12 cellular contexts compared by ENCODE assay signal in genomic region chr9:82031538-82032280, GRCh38. TPM values are rescaled to one million over a fixed set of nuclear protein-coding genes. Genes with fewer than 3 reads are reported as not detected.
DNase-seq lines count a peak whose midpoint lies in the region; ATAC-seq, FAIRE-seq and TF ChIP-seq lines count a peak whose summit lies in the region.
"Had no signal": no experiment of that assay in that cellular context is flagged by ENCODE, and none has a peak within 500 bp of the region (broad histone marks: within the 10 kb centered on the region; RNA-seq: fewer than 3 reads in every experiment).

No MANE protein-coding gene starts in this region.

- H3K4me1 Mint-ChIP-seq in activated CD8-positive, alpha-beta memory T cell treated with anti-CD3 and anti-CD28 coated beads, Interleukin-2, amount 10 ng/mL, durations not matched to agents 7 days and 5 days: no peaks in the 10 kb centered on the region

- no peaks in the 10 kb centered on the region for H3K27me3 Mint-ChIP-seq in activated CD8-positive, alpha-beta memory T cell treated with anti-CD3 and anti-CD28 coated beads, Interleukin-2, amount 10 ng/mL, durations not matched to agents 7 days and 5 days

- peaks cover 2% of the 10 kb centered on the region for H3K9me3 Mint-ChIP-seq in activated CD8-positive, alpha-beta memory T cell treated with anti-CD3 and anti-CD28 coated beads, Interleukin-2, amount 10 ng/mL, durations not matched to agents 7 days and 5 days (ENCODE audit: low read depth)
- H3K9me3 Mint-ChIP-seq: stimulated activated naive CD8-positive, alpha-beta T cell treated with anti-CD3 and anti-CD28 coated beads, Interleukin-15, Interleukin-2, amounts not matched to agents 100 ng/mL and 50 ng/mL, for 24 hours had no signal

- TF ChIP-seq CTCF in AG10803 (conservative IDR thresholded peaks at IDR 0.05; ENCODE audit: low read length): no peak

- no peaks in the 10 kb centered on the region for H3K36me3 Mint-ChIP-seq in activated CD8-positive, alpha-beta memory T cell treated with anti-CD3 and anti-CD28 coated beads, Interleukin-2, amount 10 ng/mL, durations not matched to agents 7 days and 5 days

- no peak overlapping the region for H3K27ac Mint-ChIP-seq in activated CD8-positive, alpha-beta memory T cell treated with anti-CD3 and anti-CD28 coated beads, Interleukin-2, amount 10 ng/mL, durations not matched to agents 7 days and 5 days
- H3K27ac Mint-ChIP-seq: stimulated activated naive CD8-positive, alpha-beta T cell treated with anti-CD3 and anti-CD28 coated beads, Interleukin-15, Interleukin-2, amounts not matched to agents 100 ng/mL and 50 ng/mL, for 24 hours had no signal

- H3K4me3 ChIP-seq in AG10803 (ENCODE audit: low read length): no peak overlapping the region

- no peak overlapping the region for H3K4me3 Mint-ChIP-seq in activated CD8-positive, alpha-beta memory T cell treated with anti-CD3 and anti-CD28 coated beads, Interleukin-2, amount 10 ng/mL, durations not matched to agents 7 days and 5 days
- H3K4me3 Mint-ChIP-seq: stimulated activated naive CD8-positive, alpha-beta T cell treated with anti-CD3 and anti-CD28 coated beads, Interleukin-15, Interleukin-2, amounts not matched to agents 100 ng/mL and 50 ng/mL, for 24 hours had no signal

- CTCF ChIA-PET in activated CD8-positive, alpha-beta memory T cell treated with anti-CD3 and anti-CD28 coated beads, Interleukin-2, amount 10 ng/mL, durations not matched to agents 7 days and 5 days (lab: Charles Lee): no interaction called here

- peak; percentile 80 for DNase-seq in AG10803 (ENCODE audit: low read depth)
- peak; percentile 74 for DNase-seq in NCI-H2171 (lab: John Stamatoyannopoulos, UW)
- DNase-seq in dedifferentiated amniotic fluid mesenchymal stem cell (ENCODE audit: extremely low spot score): peak; percentile 64
- peak; percentile 65 for DNase-seq in middle frontal gyrus (ENCODE audit: extremely low spot score, low spot score)
- DNase-seq in NCI-H187 treated with DMSO at 0.1 percent for 48 hours (lab: John Stamatoyannopoulos, UW): no peak
- no peak for DNase-seq in activated CD8-positive, alpha-beta memory T cell treated with anti-CD3 and anti-CD28 coated beads, Interleukin-2, amount 10 ng/mL, durations not matched to agents 7 days and 5 days
- DNase-seq in SHP77 (lab: John Stamatoyannopoulos, UW): no peak
- no peak for DNase-seq in GM12892 (ENCODE audit: insufficient read length)
- DNase-seq: activated gamma-delta T cell had no signal

- no peak for FAIRE-seq in GM12892 (lab: Jason Lieb, UNC)

- ATAC-seq in activated CD8-positive, alpha-beta memory T cell treated with anti-CD3 and anti-CD28 coated beads, Interleukin-2, amount 10 ng/mL, durations not matched to agents 7 days and 5 days: no peak
- ATAC-seq: Panc1 had no signal

- no peak for TF ChIP-seq POLR2A in GM12892 (IDR thresholded peaks at IDR 0.05; ENCODE audit: low read depth, low read length)

RNA-seq across cellular contexts. Expression of gene SPATA31D1, which starts 43.1 kb away (rescaled TPM):
- total RNA-seq in activated CD8-positive, alpha-beta memory T cell treated with anti-CD3 and anti-CD28 coated beads, Interleukin-2, amount 10 ng/mL, durations not matched to agents 7 days and 5 days: not detected
- 0.30 TPM for polyA plus RNA-seq in GM12892 (2012; ENCODE audit: missing spikeins)
- total RNA-seq: liver had no signal
- polyA plus RNA-seq: liver had no signal

Comparison
In these comparisons a context has a peak if more than half of its experiments do, and no peak if none do; other contexts are left out.
1. DNase-seq: peak in AG10803 (single experiment), NCI-H2171 (single experiment), dedifferentiated amniotic fluid mesenchymal stem cell (single experiment) and middle frontal gyrus (single experiment); none in NCI-H187 treated with DMSO at 0.1 percent for 48 hours (single experiment), activated CD8-positive, alpha-beta memory T cell treated with anti-CD3 and anti-CD28 coated beads, Interleukin-2, amount 10 ng/mL, durations not matched to agents 7 days and 5 days (single experiment), SHP77 (0 of 2) and GM12892 (single experiment).